ENCODE assay signal across 19 cellular contexts in genomic region chr9:101498323-101498722, GRCh38.
"Had no signal": no experiment of that assay in that cellular context is flagged by ENCODE, and none has a peak within 500 bp of the region (broad histone marks: within the 10 kb centered on the region; RNA-seq: fewer than 3 reads in every experiment).

No MANE protein-coding gene starts in this region.

- H3K27ac ChIP-seq: cardiac muscle cell, gastrocnemius medialis, sigmoid colon, thoracic aorta had no signal

- ATAC-seq: activated T-cell treated with anti-CD3 and anti-CD28 coated beads, Interleukin-2, amount 50 U/mL, for 72 hours; gastrocnemius medialis had no signal

- H3K27me3 ChIP-seq: cardiac muscle cell, gastrocnemius medialis, sigmoid colon had no signal

- H3K9me3 ChIP-seq: gastrocnemius medialis, sigmoid colon, thoracic aorta had no signal

- H3K4me3 ChIP-seq: cardiac muscle cell, gastrocnemius medialis, lung, sigmoid colon, thoracic aorta had no signal

- H3K36me3 ChIP-seq: cardiac muscle cell, gastrocnemius medialis, sigmoid colon, thoracic aorta had no signal

- DNase-seq: activated CD4-positive, alpha-beta memory T cell treated with anti-CD3 and anti-CD28 coated beads, Interleukin-2, amount 10 ng/mL, durations not matched to agents 7 days and 5 days; activated CD4-positive, alpha-beta T cell treated with anti-CD3 and anti-CD28 coated beads for 48 hours; activated CD4-positive, CD25-positive, alpha-beta regulatory T cell; activated effector memory CD4-positive, alpha-beta T cell treated with Interleukin-2 at 50 U/mL for 16 hours; activated naive CD4-positive, alpha-beta T cell treated with anti-CD3 and anti-CD28 coated beads, Interleukin-2, amount 10 ng/mL, durations not matched to agents 7 days and 5 days; activated T-cell treated with anti-CD3 and anti-CD28 coated beads, Interleukin-2, amount 50 U/mL, for 72 hours; effector CD8-positive, alpha-beta T cell; gastrocnemius medialis; islet precursor cell; left cardiac atrium; naive B cell; nucleus accumbens; sigmoid colon; stimulated activated CD4-positive, alpha-beta T cell treated with anti-CD3 and anti-CD28 coated beads, Interleukin-4, amount 100 ng/mL, for 1 hour; stimulated activated naive CD4-positive, alpha-beta T cell treated with Interleukin-2 at 50 U/mL for 16 hours; T1000 had no signal

- H3K4me1 ChIP-seq: sigmoid colon had no signal
